In genomic region chr1:211610779-211611556, GRCh38 we compare ENCODE assay signal across 1 cellular context.
TF ChIP-seq lines count a peak whose summit lies in the region.

No MANE protein-coding gene starts in this region.

TF ChIP-seq in SK-N-SH, 30 proteins besides CTCF, POLR2A, EP300 and RAD21 (continued from another document):
- TF ChIP-seq REST (IDR thresholded peaks at IDR 0.05; ENCODE audit: low read depth, low read length) (no peak), IRF3 (IDR thresholded peaks at IDR 0.05; ENCODE audit: low read depth, low read length) (no peak), ZBTB33 (IDR thresholded peaks at IDR 0.05; ENCODE audit: borderline replicate concordance, low read depth) (no peak), MAX (IDR thresholded peaks at IDR 0.05; ENCODE audit: low read depth) (no peak), SIN3A (IDR thresholded peaks at IDR 0.05; ENCODE audit: borderline replicate concordance, low read depth, low read length) (no peak), TCF12 (IDR thresholded peaks at IDR 0.05) (no peak), FOXJ3 (CRISPR knock-in tag; IDR thresholded peaks at IDR 0.05) (no peak), JUND (IDR thresholded peaks at IDR 0.05) (no peak), CHD2 (IDR thresholded peaks at IDR 0.05; ENCODE audit: low read length, partially characterized antibody) (no peak), TAF1 (IDR thresholded peaks at IDR 0.05; ENCODE audit: borderline replicate concordance, low read depth, low read length) (no peak), RCOR1 (IDR thresholded peaks at IDR 0.05; ENCODE audit: low read length) (no peak), NFIC (IDR thresholded peaks at IDR 0.05; ENCODE audit: borderline replicate concordance) (no peak), USF2 (IDR thresholded peaks at IDR 0.05; ENCODE audit: borderline replicate concordance, low read depth, low read length) (no peak)
TF ChIP-seq in SK-N-SH: peak in this region for 0.
